Comparison of ENCODE assay signal across 1 cellular context in genomic region chr17:79625706-79626105, GRCh38.
TF ChIP-seq lines count a peak whose summit lies in the region.

No MANE protein-coding gene starts in this region.

TF ChIP-seq in HepG2, 621 proteins besides CTCF, POLR2A, EP300 and RAD21:
- no peak for TF ChIP-seq ZNF318 (CRISPR knock-in tag; IDR thresholded peaks at IDR 0.05)
- no peak for TF ChIP-seq SKIL (CRISPR knock-in tag; IDR thresholded peaks at IDR 0.05; ENCODE audit: borderline replicate concordance)
- no peak for TF ChIP-seq ATAD3A (CRISPR knock-in tag; IDR thresholded peaks at IDR 0.05)
- TF ChIP-seq ZNF746 (CRISPR knock-in tag; IDR thresholded peaks at IDR 0.05), result no peak
- no peak for TF ChIP-seq KLF15 (CRISPR knock-in tag; IDR thresholded peaks at IDR 0.05; ENCODE audit: borderline replicate concordance)
- no peak for TF ChIP-seq HNRNPLL (IDR thresholded peaks at IDR 0.05; ENCODE audit: low read depth, low read length, poor library complexity, severe bottlenecking)
- no peak for TF ChIP-seq ZNF615 (CRISPR knock-in tag; IDR thresholded peaks at IDR 0.05; ENCODE audit: borderline replicate concordance)
- no peak for TF ChIP-seq ZNF253 (CRISPR knock-in tag; IDR thresholded peaks at IDR 0.05; ENCODE audit: borderline replicate concordance)
- TF ChIP-seq ZNF782 (CRISPR knock-in tag; IDR thresholded peaks at IDR 0.05; ENCODE audit: borderline replicate concordance), result no peak
